22 cellular contexts compared by ENCODE assay signal in genomic region chr1:174584071-174584470, GRCh38.
DNase-seq lines count a peak whose midpoint lies in the region; ATAC-seq and TF ChIP-seq lines count a peak whose summit lies in the region.
"Had no signal": no experiment of that assay in that cellular context is flagged by ENCODE, and none has a peak within 500 bp of the region (broad histone marks: within the 10 kb centered on the region; RNA-seq: fewer than 3 reads in every experiment).

No MANE protein-coding gene starts in this region.

- no peak for TF ChIP-seq POLR2A in uterus (IDR thresholded peaks at IDR 0.05)

- H3K9me2 ChIP-seq in SK-N-SH, result no peaks in the 10 kb centered on the region

- POLR2A ChIA-PET in SK-N-SH (lab: Yijun Ruan, JAX), result no interaction called here

- H3K9me3 ChIP-seq in SK-N-SH, result no peaks in the 10 kb centered on the region
- H3K9me3 ChIP-seq in adipocyte (ENCODE audit: control insufficient read depth, low read length), result no peaks in the 10 kb centered on the region
- H3K9me3 ChIP-seq in uterus, result peaks cover 0 to 8% of the 10 kb centered on the region in 2 donors
- H3K9me3 ChIP-seq: Caco-2 had no signal

- no peaks in the 10 kb centered on the region for H4K20me1 ChIP-seq in SK-N-SH (ENCODE audit: insufficient read depth)
- H4K20me1 ChIP-seq: BLaER1 had no signal

- H2AFZ ChIP-seq in SK-N-SH (ENCODE audit: low read depth), result no peak overlapping the region
- H2AFZ ChIP-seq: GM23338 had no signal

- no peak for TF ChIP-seq RAD21 in SK-N-SH (IDR thresholded peaks at IDR 0.05; ENCODE audit: low read length)

- DNase-seq in SK-N-SH, result peak; percentile 2
- peak; percentile 47 for DNase-seq in adipocyte (ENCODE audit: low read depth)
- DNase-seq in epithelial cell of esophagus (ENCODE audit: low read depth), result peak; percentile 47
- peak; percentile 27 for DNase-seq in retinal pigment epithelial cell (ENCODE audit: low read depth)
- no peak for DNase-seq in uterus
- DNase-seq in HuH-7 (ENCODE audit: low spot score), result no peak
- no peak for DNase-seq in NCI-H2227 (lab: John Stamatoyannopoulos, UW; ENCODE audit: unreplicated experiment)
- DNase-seq: Caco-2; CD4-positive, CD25-positive, alpha-beta regulatory T cell; CD8-positive, alpha-beta T cell; DMS 273 treated with DMSO at 0.1 percent for 48 hours; DMS79; EL; GDM1; H9 had no signal

- intact Hi-C loops in uterus (cut with DNase I; ENCODE audit: low total_unique reads), result no loop called here

- no peak overlapping the region for H3K4me3 ChIP-seq in SK-N-SH (ENCODE audit: low read depth in 2 of 2, low read length in 1 of 2)
- no peak overlapping the region for H3K4me3 ChIP-seq in adipocyte (ENCODE audit: low read length)
- no peak overlapping the region for H3K4me3 ChIP-seq in epithelial cell of esophagus (ENCODE audit: low read length)
- H3K4me3 ChIP-seq in retinal pigment epithelial cell (ENCODE audit: low read length), result no peak overlapping the region
- no peak overlapping the region for H3K4me3 ChIP-seq in uterus
- H3K4me3 ChIP-seq: BLaER1, GM12878, GM23338 had no signal

- H3K27me3 ChIP-seq in SK-N-SH (ENCODE audit: insufficient read depth), result no peaks in the 10 kb centered on the region
- H3K27me3 ChIP-seq in adipocyte (replicated peaks; ENCODE audit: control insufficient read depth, insufficient read depth, low read length), result no peaks in the 10 kb centered on the region
- no peaks in the 10 kb centered on the region for H3K27me3 ChIP-seq in uterus
- H3K27me3 ChIP-seq: BLaER1 had no signal

- H3F3A ChIP-seq in SK-N-SH (replicated peaks; ENCODE audit: insufficient read depth), result no peaks in the 10 kb centered on the region

- H3K4me1 ChIP-seq in SK-N-SH (ENCODE audit: control insufficient read depth in 1 of 2, insufficient read depth in 2 of 2, low read depth in 1 of 2, low read length in 1 of 2) (no peaks in the 10 kb centered on the region), adipocyte (ENCODE audit: control insufficient read depth, insufficient read depth, low read length) (no peaks in the 10 kb centered on the region), uterus (no peaks in the 10 kb centered on the region)
- H3K4me1 ChIP-seq: BLaER1, Caco-2 had no signal

- CTCF ChIA-PET in SK-N-SH (lab: Yijun Ruan, JAX), result no interaction called here

- TF ChIP-seq EP300 in SK-N-SH (IDR thresholded peaks at IDR 0.05; ENCODE audit: borderline replicate concordance in 1 of 2, low read depth in 1 of 2, low read length in 1 of 2), result no peak

- H3K27ac ChIP-seq in SK-N-SH (ENCODE audit: low read depth in 2 of 2, low read length in 1 of 2) (no peak overlapping the region), uterus (no peak overlapping the region)
- H3K27ac ChIP-seq: 22Rv1, BLaER1, C4-2B had no signal

- no peak overlapping the region for H3K4me2 ChIP-seq in SK-N-SH
- H3K4me2 ChIP-seq: BLaER1, GM23338 had no signal

- no peaks in the 10 kb centered on the region for H3K79me2 ChIP-seq in SK-N-SH (ENCODE audit: insufficient read depth)

- H3K9ac ChIP-seq in SK-N-SH, result no peak overlapping the region
- no peak overlapping the region for H3K9ac ChIP-seq in adipocyte (ENCODE audit: low read length)
- H3K9ac ChIP-seq: BLaER1 had no signal

- 40% methylated on average over 1 of the region's 1 CpG for WGBS in SK-N-SH (ENCODE audit: low lambda C conversion rate)

- no peak; the same call in 2 of the 3 replicates for ATAC-seq in SK-N-SH treated with all-trans-retinoic acid at 6 μM for 48 hours
- ATAC-seq: CD8-positive, alpha-beta T cell; GM12878; GM23338; HCT116 had no signal

- no peak for TF ChIP-seq CTCF in SK-N-SH (IDR thresholded peaks at IDR 0.05)
- TF ChIP-seq CTCF in epithelial cell of esophagus (IDR thresholded peaks at IDR 0.05; ENCODE audit: insufficient read depth, low read depth, low read length, missing control alignments), result no peak
- no peak for TF ChIP-seq CTCF in retinal pigment epithelial cell (conservative IDR thresholded peaks at IDR 0.05; ENCODE audit: low read depth, low read length)
- TF ChIP-seq CTCF in uterus (IDR thresholded peaks at IDR 0.05), result no peak

- no peaks in the 10 kb centered on the region for H3K36me3 ChIP-seq in SK-N-SH (replicated peaks in 1 of 2; ENCODE audit: control insufficient read depth in 1 of 2, insufficient read depth in 2 of 2, low read length in 1 of 2)
- no peaks in the 10 kb centered on the region for H3K36me3 ChIP-seq in adipocyte (ENCODE audit: control insufficient read depth, insufficient read depth, low read length, severe bottlenecking)
- no peaks in the 10 kb centered on the region for H3K36me3 ChIP-seq in uterus

TF ChIP-seq in SK-N-SH, 30 proteins besides CTCF, POLR2A, EP300 and RAD21:
- TF ChIP-seq ZBTB33 (IDR thresholded peaks at IDR 0.05; ENCODE audit: borderline replicate concordance, low read depth) (no peak), NFIC (IDR thresholded peaks at IDR 0.05; ENCODE audit: borderline replicate concordance) (no peak), GATA2 (CRISPR knock-in tag; IDR thresholded peaks at IDR 0.05) (peak; percentile 36)
TF ChIP-seq in SK-N-SH: peak in this region for 1.

TF ChIP-seq in SK-N-SH treated with all-trans-retinoic acid at 6 μM for 48 hours, 23 proteins besides CTCF, POLR2A, EP300 and RAD21:
- no peak for TF ChIP-seq RARB (CRISPR knock-in tag; IDR thresholded peaks at IDR 0.05)
- no peak for TF ChIP-seq BACH2 (CRISPR knock-in tag; IDR thresholded peaks at IDR 0.05; ENCODE audit: borderline replicate concordance)
- TF ChIP-seq TOX (CRISPR knock-in tag; IDR thresholded peaks at IDR 0.05; ENCODE audit: borderline replicate concordance), result no peak
- TF ChIP-seq ZFP30 (CRISPR knock-in tag; IDR thresholded peaks at IDR 0.05), result no peak
- no peak for TF ChIP-seq OSR1 (CRISPR knock-in tag; IDR thresholded peaks at IDR 0.05)
- no peak for TF ChIP-seq TSHZ2 (CRISPR knock-in tag; IDR thresholded peaks at IDR 0.05)
- no peak for TF ChIP-seq SNAI2 (CRISPR knock-in tag; IDR thresholded peaks at IDR 0.05)
- TF ChIP-seq CSDC2 (CRISPR knock-in tag; IDR thresholded peaks at IDR 0.05), result no peak
- TF ChIP-seq POU6F1 (CRISPR knock-in tag; IDR thresholded peaks at IDR 0.05; ENCODE audit: borderline replicate concordance, low read depth), result no peak
- TF ChIP-seq PPARA (CRISPR knock-in tag; IDR thresholded peaks at IDR 0.05; ENCODE audit: borderline replicate concordance), result no peak
- TF ChIP-seq CREB5 (CRISPR knock-in tag; IDR thresholded peaks at IDR 0.05; ENCODE audit: low read depth), result no peak
- TF ChIP-seq ISL1 (CRISPR knock-in tag; IDR thresholded peaks at IDR 0.05), result no peak

Comparison
In these comparisons a context has a peak if more than half of its experiments do, and no peak if none do; other contexts are left out.
1. DNase-seq: peak in SK-N-SH (single experiment), adipocyte (single experiment), epithelial cell of esophagus (single experiment) and retinal pigment epithelial cell (single experiment); none in uterus (0 of 2), HuH-7 (single experiment) and NCI-H2227 (single experiment).